Comparison of ENCODE assay signal across 1 cellular context in genomic region chr7:151057038-151057736, GRCh38.
TF ChIP-seq lines count a peak whose summit lies in the region.

No MANE protein-coding gene starts in this region.

TF ChIP-seq in IMR-90, 13 proteins besides CTCF, POLR2A, EP300 and RAD21 (continued from another document):
- TF ChIP-seq ELK1 (IDR thresholded peaks at IDR 0.05; ENCODE audit: borderline replicate concordance, low read depth, low read length) (no peak), FOS (IDR thresholded peaks at IDR 0.05; ENCODE audit: low read depth, low read length) (no peak)
